Comparison of ENCODE assay signal across 26 cellular contexts in the genomic region with DNA sequence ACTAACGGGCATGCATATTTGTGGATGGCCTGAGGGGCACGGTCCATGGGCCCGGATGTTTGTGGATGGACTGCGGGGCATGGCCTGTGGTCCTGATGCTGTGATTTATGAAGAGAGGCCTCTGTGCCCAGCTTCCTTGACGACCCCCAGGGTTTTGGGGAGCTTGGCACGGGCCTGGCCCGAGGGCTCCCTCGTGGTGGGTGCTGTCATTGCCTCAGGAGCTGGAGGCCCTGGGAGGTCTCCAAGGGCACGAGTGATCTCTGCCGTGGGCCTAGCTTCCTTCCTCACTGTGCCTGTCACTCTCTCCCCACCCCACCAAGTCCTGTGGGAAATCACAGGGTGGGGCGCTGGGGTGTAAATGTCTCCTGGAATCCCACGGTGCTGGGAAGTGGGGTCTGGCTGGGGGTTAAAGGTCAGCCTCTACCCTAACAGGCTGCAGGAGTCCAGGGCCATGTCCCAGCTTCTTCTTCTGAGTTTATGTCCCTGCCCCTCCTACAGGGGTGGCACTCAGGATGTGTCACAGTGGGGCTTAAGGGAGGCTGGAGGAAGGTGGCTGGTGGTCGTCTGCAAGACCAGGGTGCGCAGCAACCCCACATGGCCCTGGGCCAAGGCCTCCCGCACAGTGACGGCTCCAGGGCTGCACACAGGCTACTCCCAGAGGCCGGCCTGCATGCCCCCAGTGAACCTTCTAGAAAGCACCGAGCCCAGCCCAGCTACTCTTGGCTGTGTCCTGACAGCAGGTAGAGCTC.
"Had no signal": no experiment of that assay in that cellular context is flagged by ENCODE, and none has a peak within 500 bp of the region (broad histone marks: within the 10 kb centered on the region; RNA-seq: fewer than 3 reads in every experiment).

No MANE protein-coding gene starts in this region.

- H3K27ac ChIP-seq: heart right ventricle, hepatocyte, left ventricle myocardium inferior, neutrophil, ovary, prostate gland, skin epidermis, suprapubic skin, thoracic aorta, tibial artery, upper lobe of right lung had no signal

- H3K79me2 ChIP-seq: hepatocyte had no signal

- H3K4me3 ChIP-seq: heart right ventricle, hepatocyte, left ventricle myocardium inferior, lung, ovary, prostate gland, skin epidermis, suprapubic skin, thoracic aorta, tibial artery, upper lobe of right lung had no signal

- H3K4me1 ChIP-seq: heart right ventricle, left ventricle myocardium inferior, prostate gland, suprapubic skin, tibial artery, upper lobe of right lung had no signal

- H3K4me2 ChIP-seq: hepatocyte had no signal

- H2AFZ ChIP-seq: hepatocyte had no signal

- H3K9me3 ChIP-seq: heart right ventricle, left ventricle myocardium inferior, neutrophil, ovary, prostate gland, suprapubic skin, thoracic aorta, tibial artery, upper lobe of right lung had no signal

- FAIRE-seq: urothelium cell line had no signal

- H3K27me3 ChIP-seq: heart right ventricle, hepatocyte, neutrophil, ovary, suprapubic skin, tibial artery, upper lobe of right lung had no signal

- ATAC-seq: heart right ventricle, right cardiac atrium, sciatic nerve, upper lobe of right lung had no signal

- DNase-seq: heart right ventricle; islet precursor cell; left ventricle myocardium inferior; mesendoderm; naive B cell; occipital lobe; ovary; retina; right cardiac atrium; stimulated activated CD4-positive, alpha-beta T cell treated with anti-CD3 and anti-CD28 coated beads, Interleukin-12 subunit alpha, Interleukin-12 subunit beta, amount 100 ng/mL, for 4 hours; stimulated activated CD4-positive, alpha-beta T cell treated with anti-CD3 and anti-CD28 coated beads, Interleukin-15, amount 100 ng/mL, for 24 hours; stimulated activated CD4-positive, alpha-beta T cell treated with anti-CD3 and anti-CD28 coated beads, Interleukin-2, amount 100 ng/mL, for 24 hours; stimulated activated CD4-positive, alpha-beta T cell treated with anti-CD3 and anti-CD28 coated beads, Interleukin-4, amount 100 ng/mL, for 1 hour; stimulated activated naive CD4-positive, alpha-beta T cell treated with Interleukin-2 at 50 U/mL for 16 hours; tibial artery; trophoblast cell; upper lobe of right lung had no signal

- H3K36me3 ChIP-seq: ovary, prostate gland had no signal
